In genomic region chr10:78461333-78461732, GRCh38 we compare ENCODE assay signal across 22 cellular contexts.
DNase-seq lines count a peak whose midpoint lies in the region; ATAC-seq and TF ChIP-seq lines count a peak whose summit lies in the region.
"Had no signal": no experiment of that assay in that cellular context is flagged by ENCODE, and none has a peak within 500 bp of the region (broad histone marks: within the 10 kb centered on the region; RNA-seq: fewer than 3 reads in every experiment).

No MANE protein-coding gene starts in this region.

- H3K36me3 ChIP-seq in sigmoid colon: no peaks in the 10 kb centered on the region
- H3K36me3 ChIP-seq: BLaER1 had no signal

- 92 to 94% methylated on average over 4 of the region's 4 CpGs for WGBS in sigmoid colon, 2 donors

- H3K36me3 Mint-ChIP-seq in chondrocyte (ENCODE audit: low read depth): no peaks in the 10 kb centered on the region
- no peaks in the 10 kb centered on the region for H3K36me3 Mint-ChIP-seq in nephron (ENCODE audit: low read depth)
- no peaks in the 10 kb centered on the region for H3K36me3 Mint-ChIP-seq in activated CD4-positive, alpha-beta T cell treated with anti-CD3 and anti-CD28 coated beads for 36 hours (ENCODE audit: low read depth)

- CTCF ChIA-PET in activated CD4-positive, alpha-beta T cell treated with anti-CD3 and anti-CD28 coated beads for 36 hours (lab: Charles Lee): no interaction called here

- H3K4me3 ChIP-seq in sigmoid colon: no peak overlapping the region
- H3K4me3 ChIP-seq: BLaER1, PC-9 had no signal

- H3K4me3 Mint-ChIP-seq in chondrocyte (ENCODE audit: unreplicated experiment) (no peak overlapping the region), nephron (no peak overlapping the region)
- no peak overlapping the region for H3K4me3 Mint-ChIP-seq in activated CD4-positive, alpha-beta T cell treated with anti-CD3 and anti-CD28 coated beads for 36 hours
- H3K4me3 Mint-ChIP-seq: CD4-positive, alpha-beta T cell had no signal

- DNase-seq in chondrocyte (ENCODE audit: low spot score) (peak; percentile 22), sigmoid colon (peak; percentile 34), epidermal melanocyte (ENCODE audit: insufficient read length, low spot score) (no peak), NCI-H345 treated with DMSO at 0.1 percent for 48 hours (lab: John Stamatoyannopoulos, UW; ENCODE audit: unreplicated experiment) (no peak)
- no peak for DNase-seq in activated CD4-positive, alpha-beta T cell treated with anti-CD3 and anti-CD28 coated beads for 36 hours
- DNase-seq: CD4-positive, alpha-beta T cell; DMS53; KBM-7; MV-4-11; NCI-H1105; NCI-H146; NCI-H1930; NCI-H2107; NCI-H446; NCI-H524 treated with DMSO at 0.1 percent for 48 hours; NCI-H774; NK-92 treated with Interleukin-12 subunit alpha and Interleukin-12 subunit beta, amount 100 ng/mL, for 24 hours; PC-9; SHP77 had no signal

- TF ChIP-seq POLR2A in sigmoid colon (IDR thresholded peaks at IDR 0.05): no peak

- H3K27me3 Mint-ChIP-seq in chondrocyte (ENCODE audit: low read depth) (peaks cover 11% of the 10 kb centered on the region), nephron (ENCODE audit: low read depth) (no peaks in the 10 kb centered on the region)
- peaks cover 2% of the 10 kb centered on the region for H3K27me3 Mint-ChIP-seq in activated CD4-positive, alpha-beta T cell treated with anti-CD3 and anti-CD28 coated beads for 36 hours

- no peak for ATAC-seq in activated CD4-positive, alpha-beta T cell treated with anti-CD3 and anti-CD28 coated beads for 36 hours

- H3K27me3 ChIP-seq in sigmoid colon: no peaks in the 10 kb centered on the region
- H3K27me3 ChIP-seq: BLaER1 had no signal

- H3K27ac Mint-ChIP-seq in chondrocyte (ENCODE audit: unreplicated experiment) (no peak overlapping the region), nephron (peak overlapping the region in 2 of 3 experiments; percentile 63 to 71)
- no peak overlapping the region for H3K27ac Mint-ChIP-seq in activated CD4-positive, alpha-beta T cell treated with anti-CD3 and anti-CD28 coated beads for 36 hours
- H3K27ac Mint-ChIP-seq: CD4-positive, alpha-beta T cell had no signal

- intact Hi-C loops in sigmoid colon (cut with DNase I): no loop called here
- intact Hi-C loops in activated CD4-positive, alpha-beta T cell treated with anti-CD3 and anti-CD28 coated beads for 36 hours (cut with DNase I, micrococcal nuclease): no loop called here

- no peaks in the 10 kb centered on the region for H3K9me3 Mint-ChIP-seq in chondrocyte (ENCODE audit: low read depth)
- no peaks in the 10 kb centered on the region for H3K9me3 Mint-ChIP-seq in nephron
- no peaks in the 10 kb centered on the region for H3K9me3 Mint-ChIP-seq in activated CD4-positive, alpha-beta T cell treated with anti-CD3 and anti-CD28 coated beads for 36 hours (ENCODE audit: low read depth)
- H3K9me3 Mint-ChIP-seq: CD4-positive, alpha-beta T cell had no signal

- TF ChIP-seq CTCF in C4-2B (conservative IDR thresholded peaks at IDR 0.05): no peak
- no peak for TF ChIP-seq CTCF in chondrocyte (IDR thresholded peaks at IDR 0.05)
- no peak for TF ChIP-seq CTCF in nephron (IDR thresholded peaks at IDR 0.05; ENCODE audit: unreplicated experiment in 3 of 3)
- no peak for TF ChIP-seq CTCF in sigmoid colon (IDR thresholded peaks at IDR 0.05)

- POLR2A ChIA-PET in activated CD4-positive, alpha-beta T cell treated with anti-CD3 and anti-CD28 coated beads for 36 hours (lab: Charles Lee): no interaction called here

- no peaks in the 10 kb centered on the region for H3K9me3 ChIP-seq in sigmoid colon
- H3K9me3 ChIP-seq: BLaER1 had no signal

- no peak for TF ChIP-seq EP300 in sigmoid colon (IDR thresholded peaks at IDR 0.05)

- peaks cover 5% of the 10 kb centered on the region for H3K4me1 Mint-ChIP-seq in chondrocyte (ENCODE audit: low read depth)
- peaks cover 44% of the 10 kb centered on the region for H3K4me1 Mint-ChIP-seq in nephron
- no peaks in the 10 kb centered on the region for H3K4me1 Mint-ChIP-seq in activated CD4-positive, alpha-beta T cell treated with anti-CD3 and anti-CD28 coated beads for 36 hours

- peaks cover 0 to 4% (median under 1%) of the 10 kb centered on the region in 4 donors for H3K4me1 ChIP-seq in sigmoid colon
- H3K4me1 ChIP-seq: BLaER1 had no signal

- H3K27ac ChIP-seq in C4-2B: peak overlapping the region; percentile 3
- H3K27ac ChIP-seq in sigmoid colon: no peak overlapping the region
- H3K27ac ChIP-seq: BLaER1, PC-9 had no signal

Comparison
In these comparisons a context has a peak if more than half of its experiments do, and no peak if none do; other contexts are left out.
1. DNase-seq: peak in chondrocyte (single experiment) and sigmoid colon (single experiment); none in epidermal melanocyte (single experiment), activated CD4-positive, alpha-beta T cell treated with anti-CD3 and anti-CD28 coated beads for 36 hours (single experiment) and NCI-H345 treated with DMSO at 0.1 percent for 48 hours (single experiment).
2. H3K27ac Mint-ChIP-seq: peak in nephron (2 of 3); none in chondrocyte (single experiment) and activated CD4-positive, alpha-beta T cell treated with anti-CD3 and anti-CD28 coated beads for 36 hours (single experiment).